In genomic region chr22:19368876-19369275, GRCh38 we compare ENCODE assay signal across 29 cellular contexts.
"Had no signal": no experiment of that assay in that cellular context is flagged by ENCODE, and none has a peak within 500 bp of the region (broad histone marks: within the 10 kb centered on the region; RNA-seq: fewer than 3 reads in every experiment).

No MANE protein-coding gene starts in this region.

- H3K4me1 ChIP-seq: adrenal gland, ascending aorta, gastroesophageal sphincter, left lung, lower lobe of right lung, right lobe of liver, upper lobe of left lung had no signal

- H3K9me3 Mint-ChIP-seq: activated B cell treated with CpG ODN at 0.5 μM for 24 hours; activated naive CD4-positive, alpha-beta T cell treated with anti-CD3 and anti-CD28 coated beads, Interleukin-2, amount 50 U/mL, for 72 hours; brain; effector memory CD8-positive, alpha-beta T cell; immature natural killer cell; nephron progenitor cell; stimulated activated naive CD8-positive, alpha-beta T cell treated with anti-CD3 and anti-CD28 coated beads, Interleukin-15, Interleukin-2, amounts not matched to agents 100 ng/mL and 50 ng/mL, for 24 hours; T-helper 2 cell treated with Interferon-gamma antibody and Interleukin-4, amounts not matched to agents 5 μg/mL and 100 μg/mL, for 36 hours had no signal

- H3K4me3 Mint-ChIP-seq: activated B cell treated with CpG ODN at 0.5 μM for 24 hours; brain; effector memory CD8-positive, alpha-beta T cell; immature natural killer cell; nephron progenitor cell; stimulated activated naive CD8-positive, alpha-beta T cell treated with anti-CD3 and anti-CD28 coated beads, Interleukin-15, Interleukin-2, amounts not matched to agents 100 ng/mL and 50 ng/mL, for 24 hours; T-helper 2 cell treated with Interferon-gamma antibody and Interleukin-4, amounts not matched to agents 5 μg/mL and 100 μg/mL, for 36 hours had no signal

- H3K4me1 Mint-ChIP-seq: brain, nephron progenitor cell had no signal

- ATAC-seq: activated naive CD4-positive, alpha-beta T cell treated with anti-CD3 and anti-CD28 coated beads, Interleukin-2, amount 50 U/mL, for 72 hours; effector memory CD8-positive, alpha-beta T cell; gastroesophageal sphincter; left lung had no signal

- H3K4me3 ChIP-seq: adrenal gland, ascending aorta, gastroesophageal sphincter, left lung, lower lobe of right lung, ovary, right lobe of liver, skin epidermis, upper lobe of left lung had no signal

- H3K9me3 ChIP-seq: adrenal gland, ascending aorta, gastroesophageal sphincter, left lung, lower lobe of right lung, ovary, right lobe of liver, upper lobe of left lung had no signal

- H3K27me3 ChIP-seq: adrenal gland, ascending aorta, gastroesophageal sphincter, left lung, ovary, right lobe of liver, upper lobe of left lung had no signal

- H3K27ac ChIP-seq: adrenal gland, ascending aorta, gastroesophageal sphincter, left lung, lower lobe of right lung, ovary, right lobe of liver, skin epidermis, upper lobe of left lung had no signal

- H3K27ac Mint-ChIP-seq: brain; immature natural killer cell; nephron progenitor cell; progenitor cell of endocrine pancreas; stimulated activated naive CD8-positive, alpha-beta T cell treated with anti-CD3 and anti-CD28 coated beads, Interleukin-15, Interleukin-2, amounts not matched to agents 100 ng/mL and 50 ng/mL, for 24 hours; T-helper 2 cell treated with Interferon-gamma antibody and Interleukin-4, amounts not matched to agents 5 μg/mL and 100 μg/mL, for 36 hours had no signal

- H3K36me3 ChIP-seq: ovary had no signal

- DNase-seq: activated B cell treated with CpG ODN at 0.5 μM for 24 hours; activated CD4-positive, alpha-beta T cell treated with anti-CD3 and anti-CD28 coated beads, Interleukin-2, amount 50 U/mL, for 1 hour; activated naive CD4-positive, alpha-beta T cell; activated T-cell treated with anti-CD3 and anti-CD28 coated beads, Interleukin-2, amount 50 U/mL, for 48 hours; cortex of kidney; effector memory CD8-positive, alpha-beta T cell; erythroblast; hypothalamus; immature natural killer cell; kidney glomerular epithelial cell; left lung; lower lobe of right lung; nephron progenitor cell; ovary; right lobe of liver; stimulated activated CD4-positive, alpha-beta T cell treated with anti-CD3 and anti-CD28 coated beads, Interleukin-12 subunit alpha, Interleukin-12 subunit beta, amount 100 ng/mL, for 4 hours; stimulated activated CD4-positive, alpha-beta T cell treated with anti-CD3 and anti-CD28 coated beads, Interleukin-4, amount 100 ng/mL, for 1 hour; substantia nigra; T-helper 1 cell; upper lobe of left lung had no signal

- H3K27me3 Mint-ChIP-seq: activated B cell treated with CpG ODN at 0.5 μM for 24 hours; brain; effector memory CD8-positive, alpha-beta T cell; progenitor cell of endocrine pancreas; stimulated activated naive CD8-positive, alpha-beta T cell treated with anti-CD3 and anti-CD28 coated beads, Interleukin-15, Interleukin-2, amounts not matched to agents 100 ng/mL and 50 ng/mL, for 24 hours had no signal
